Comparison of ENCODE assay signal across 26 cellular contexts in genomic region chr14:95235767-95236166, GRCh38.
DNase-seq lines count a peak whose midpoint lies in the region; ATAC-seq, FAIRE-seq and TF ChIP-seq lines count a peak whose summit lies in the region.
"Had no signal": no experiment of that assay in that cellular context is flagged by ENCODE, and none has a peak within 500 bp of the region (broad histone marks: within the 10 kb centered on the region; RNA-seq: fewer than 3 reads in every experiment).

No MANE protein-coding gene starts in this region.

- H3K4me3 Mint-ChIP-seq in memory B cell, result no peak overlapping the region
- no peak overlapping the region for H3K4me3 Mint-ChIP-seq in neural crest cell
- H3K4me3 Mint-ChIP-seq: CD4-positive, CD25-positive, alpha-beta regulatory T cell; GM23338; HFFc6 had no signal

- no peaks in the 10 kb centered on the region for H3K79me2 ChIP-seq in HepG2 (ENCODE audit: insufficient read depth, low read length)

- H3K27ac ChIP-seq in HepG2 (ENCODE audit: extremely low read length, insufficient read depth, low read length) (no peak overlapping the region), right lobe of liver (no peak overlapping the region), substantia nigra (ENCODE audit: low read depth, low read length, poor library complexity, severe bottlenecking) (peak overlapping the region; percentile 36)
- H3K27ac ChIP-seq: HL-60, PC-9 had no signal

- H3K36me3 Mint-ChIP-seq in memory B cell (peaks cover 11% of the 10 kb centered on the region), neural crest cell (ENCODE audit: low read depth) (no peaks in the 10 kb centered on the region)
- H3K36me3 Mint-ChIP-seq: CD4-positive, CD25-positive, alpha-beta regulatory T cell had no signal

- POLR2A ChIA-PET in HepG2 (lab: Yijun Ruan, JAX), result no interaction called here

- TF ChIP-seq RAD21 in HepG2 (CRISPR knock-in tag; IDR thresholded peaks at IDR 0.05), result no peak

- no peak for TF ChIP-seq CTCF in HepG2 (CRISPR knock-in tag; IDR thresholded peaks at IDR 0.05)
- TF ChIP-seq CTCF in right lobe of liver (IDR thresholded peaks at IDR 0.05), result no peak
- TF ChIP-seq CTCF in neural crest cell (conservative IDR thresholded peaks at IDR 0.05), result no peak

- no peak for ATAC-seq in HepG2
- ATAC-seq in right lobe of liver, result no peak
- ATAC-seq in memory B cell (ENCODE audit: low read depth), result no peak
- ATAC-seq in HG02759 (IDR thresholded peaks at IDR 0.05; ENCODE audit: unreplicated experiment), result no peak
- ATAC-seq in HG02870 (IDR thresholded peaks at IDR 0.05; ENCODE audit: unreplicated experiment), result no peak
- ATAC-seq: GM23338, K562, Right ventricle myocardium inferior, SK-N-SH treated with all-trans-retinoic acid at 6 μM for 48 hours had no signal

- H3K27me3 ChIP-seq in HepG2 (ENCODE audit: control insufficient read depth in 1 of 2, insufficient read depth in 2 of 2, low read length in 2 of 2) (no peaks in the 10 kb centered on the region), right lobe of liver (no peaks in the 10 kb centered on the region)
- H3K27me3 ChIP-seq: BE2C, SJCRH30 had no signal

- H3K9ac ChIP-seq in HepG2 (ENCODE audit: insufficient read depth, low read depth, low read length), result no peak overlapping the region

- H4K20me1 ChIP-seq in HepG2 (ENCODE audit: insufficient read depth, low read length), result peaks cover 6% of the 10 kb centered on the region; the same call in 1 of the 2 replicates

- H3K27ac Mint-ChIP-seq in memory B cell (peak overlapping the region; percentile 24), neural crest cell (ENCODE audit: unreplicated experiment) (peak overlapping the region; percentile 71)
- H3K27ac Mint-ChIP-seq: CD4-positive, CD25-positive, alpha-beta regulatory T cell; GM23338; HFFc6 had no signal

- H2AFZ ChIP-seq in HepG2 (ENCODE audit: low read length), result no peak overlapping the region
- H2AFZ ChIP-seq: GM23338, PC-9 had no signal

- WGBS in HepG2 (ENCODE audit: low lambda C conversion rate), result 98% methylated on average over 10 of the region's 14 CpGs
- no CpG with 5 or more reads among the region's 14 CpGs for WGBS in right lobe of liver (ENCODE audit: insufficient coverage, low coverage, low lambda C conversion rate, missing lambda C conversion rate)

- CTCF ChIA-PET in HepG2 (lab: Yijun Ruan, JAX; ENCODE audit: low intra/inter-chr PET ratio, low total read pairs), result no interaction called here

- in situ Hi-C loops in HepG2 (cut with HindIII; ENCODE audit: extremely low pct_ligation_motif_present, low pct_unique_long_range_greater_than_20kb), result no loop called here

- H3K9me3 ChIP-seq in HepG2 (ENCODE audit: low read length), result no peaks in the 10 kb centered on the region
- H3K9me3 ChIP-seq in right lobe of liver, result no peaks in the 10 kb centered on the region
- H3K9me3 ChIP-seq: BE2C, HAP-1, SJCRH30 had no signal

- H3K4me3 ChIP-seq in HepG2 (replicated peaks in 1 of 3; ENCODE audit: insufficient read depth in 1 of 3, low read depth in 2 of 3, low read length in 3 of 3) (no peak overlapping the region), right lobe of liver (no peak overlapping the region)
- H3K4me3 ChIP-seq: GM23338, HAP-1, K562, PC-9, SJCRH30 had no signal

- H3K36me3 ChIP-seq in HepG2 (replicated peaks in 1 of 2; ENCODE audit: control insufficient read depth in 1 of 2, insufficient read depth in 2 of 2, low read length in 2 of 2) (no peaks in the 10 kb centered on the region), right lobe of liver (no peaks in the 10 kb centered on the region)
- H3K36me3 ChIP-seq: BE2C, HAP-1, SJCRH30 had no signal

- no peak for TF ChIP-seq POLR2A in HepG2 (IDR thresholded peaks at IDR 0.05; ENCODE audit: insufficient read depth in 1 of 2, low read depth in 2 of 2, low read length in 2 of 2)
- no peak for TF ChIP-seq POLR2A in right lobe of liver (IDR thresholded peaks at IDR 0.05)

- TF ChIP-seq EP300 in HepG2 (IDR thresholded peaks at IDR 0.05; ENCODE audit: low read depth in 2 of 2, low read length in 2 of 2) (no peak), HepG2 (CRISPR knock-in tag; IDR thresholded peaks at IDR 0.05; ENCODE audit: borderline replicate concordance) (no peak)

- peaks cover 28% of the 10 kb centered on the region for H3K4me1 ChIP-seq in HepG2 (ENCODE audit: insufficient read depth, low read length)
- peaks cover 0 to 43% (median 0%) of the 10 kb centered on the region in 4 donors for H3K4me1 ChIP-seq in right lobe of liver
- H3K4me1 ChIP-seq: HAP-1 had no signal

- no peak overlapping the region for H3K4me2 ChIP-seq in HepG2 (ENCODE audit: low read depth, low read length)
- H3K4me2 ChIP-seq: GM23338, PC-9 had no signal

- DNase-seq in HepG2 (ENCODE audit: low spot score), result no peak
- DNase-seq in right lobe of liver, result no peak
- DNase-seq in memory B cell (ENCODE audit: low spot score in 2 of 2), result no peak
- no peak for DNase-seq in neural crest cell (ENCODE audit: low read depth, low spot score)
- no peak for DNase-seq in substantia nigra (lab: John Stamatoyannopoulos, UW)
- DNase-seq in NCI-H1092 treated with DMSO at 0.1 percent for 48 hours (lab: John Stamatoyannopoulos, UW), result no peak
- DNase-seq: 8988T; ACHN; CD4-positive, CD25-positive, alpha-beta regulatory T cell; DMS53; HFFc6; MV-4-11; NCI-H1105 treated with DMSO at 0.1 percent for 48 hours; NCI-H1930; PC-9 had no signal

- BruUV-seq in HepG2 (replicated peaks; lab: Mats Ljungman, UMichigan), result no TSS peak

- H3K27me3 Mint-ChIP-seq in memory B cell (no peaks in the 10 kb centered on the region), neural crest cell (ENCODE audit: low read depth) (no peaks in the 10 kb centered on the region)
- H3K27me3 Mint-ChIP-seq: CD4-positive, CD25-positive, alpha-beta regulatory T cell had no signal

- peaks cover 2% of the 10 kb centered on the region for H3K9me3 Mint-ChIP-seq in memory B cell
- no peaks in the 10 kb centered on the region for H3K9me3 Mint-ChIP-seq in neural crest cell
- H3K9me3 Mint-ChIP-seq: GM23338 had no signal

- intact Hi-C loops in HepG2 (cut with micrococcal nuclease; ENCODE audit: unreplicated experiment), result loop anchor here (5.0 kb wide), 1 partner anchor 102 kb away; no protein-coding TSS in a partner anchor
- intact Hi-C loops in right lobe of liver (cut with DNase I), result no loop called here

- peaks cover 30% of the 10 kb centered on the region for H3K4me1 Mint-ChIP-seq in memory B cell
- H3K4me1 Mint-ChIP-seq in neural crest cell, result peaks cover 5% of the 10 kb centered on the region
- H3K4me1 Mint-ChIP-seq: CD4-positive, CD25-positive, alpha-beta regulatory T cell had no signal

- no peak for FAIRE-seq in HepG2 (lab: Jason Lieb, UNC)
- FAIRE-seq: D721Med, K562 had no signal

TF ChIP-seq in HepG2, 621 proteins besides CTCF, POLR2A, EP300 and RAD21:
- TF ChIP-seq MTERF4 (CRISPR knock-in tag; IDR thresholded peaks at IDR 0.05) (no peak), HNRNPL (IDR thresholded peaks at IDR 0.05; ENCODE audit: low read depth, low read length) (0 out of 2 replicates have a peak, but pooled peaks have one; percentile 9), ZBTB8A (CRISPR knock-in tag; IDR thresholded peaks at IDR 0.05; ENCODE audit: borderline replicate concordance, low read depth) (no peak)
